ENCODE assay signal across 25 cellular contexts in the genomic region with DNA sequence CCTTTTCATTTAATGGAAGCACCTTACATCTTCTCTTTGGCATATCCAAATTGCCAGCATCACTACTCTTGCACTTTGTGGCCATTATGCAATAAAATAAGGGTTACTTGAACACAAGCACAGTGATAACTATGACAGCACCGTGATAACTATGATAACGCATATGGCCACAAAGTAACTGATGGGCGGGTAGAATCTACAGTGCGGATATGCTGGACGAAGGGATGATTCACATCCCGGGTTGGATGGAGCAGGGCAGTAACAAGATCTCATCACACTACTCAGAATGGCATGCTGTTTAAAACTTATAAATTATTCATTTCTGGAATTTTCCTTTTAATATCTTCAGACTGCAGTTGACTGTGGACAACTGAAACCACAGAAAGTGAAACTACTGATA.
DNase-seq lines count a peak whose midpoint lies in the region; ATAC-seq and TF ChIP-seq lines count a peak whose summit lies in the region.
"Had no signal": no experiment of that assay in that cellular context is flagged by ENCODE, and none has a peak within 500 bp of the region (broad histone marks: within the 10 kb centered on the region; RNA-seq: fewer than 3 reads in every experiment).

No MANE protein-coding gene starts in this region.

- no peak for ATAC-seq in GM21447 (IDR thresholded peaks at IDR 0.05; ENCODE audit: unreplicated experiment)
- ATAC-seq: A549, right lobe of liver, upper lobe of right lung had no signal

- no peak overlapping the region for H4K91ac ChIP-seq in mesenchymal stem cell (ENCODE audit: low read length)

- peak; percentile 51 for DNase-seq in ACHN
- peak; percentile 56 for DNase-seq in OCI-M1 (lab: John Stamatoyannopoulos, UW)
- peak; percentile 95 for DNase-seq in brain microvascular endothelial cell
- peak; percentile 29 for DNase-seq in mesenchymal stem cell
- no peak for DNase-seq in DMS53 (lab: John Stamatoyannopoulos, UW)
- no peak for DNase-seq in esophagus squamous epithelium (lab: John Stamatoyannopoulos, UW)
- DNase-seq in NCI-H1105 (lab: John Stamatoyannopoulos, UW), result no peak
- DNase-seq: activated CD4-positive, alpha-beta T cell treated with anti-CD3 and anti-CD28 coated beads, Interleukin-2, amount 10 ng/mL, durations not matched to agents 24 days and 14 days; activated naive CD4-positive, alpha-beta T cell treated with anti-CD3 and anti-CD28 coated beads, Interleukin-2, amount 10 ng/mL, durations not matched to agents 7 days and 5 days; effector memory CD4-positive, alpha-beta T cell; GDM1; Kasumi-1; left cardiac atrium; natural killer cell; NCI-H1048; NCI-H187 treated with DMSO at 0.1 percent for 48 hours; NCI-H345; posterior cingulate gyrus; right lobe of liver; SHP77 treated with DMSO at 0.1 percent for 48 hours; T-helper 1 cell; upper lobe of right lung had no signal

- no peak overlapping the region for H3K4ac ChIP-seq in mesenchymal stem cell (ENCODE audit: low read depth in 1 of 2, low read length in 2 of 2)

- H2BK15ac ChIP-seq in mesenchymal stem cell (ENCODE audit: low read depth, poor library complexity, severe bottlenecking), result no peak overlapping the region

- no peak overlapping the region for H3K18ac ChIP-seq in mesenchymal stem cell (ENCODE audit: low read depth in 1 of 2, low read length in 2 of 2)

- no peak overlapping the region for H2BK12ac ChIP-seq in mesenchymal stem cell (ENCODE audit: low read length in 2 of 2)

- peak overlapping the region; percentile 48 for H3K27ac ChIP-seq in brain microvascular endothelial cell
- no peak overlapping the region for H3K27ac ChIP-seq in mesenchymal stem cell (ENCODE audit: low read length, poor library complexity, severe bottlenecking)
- no peak overlapping the region for H3K27ac ChIP-seq in esophagus squamous epithelium
- H3K27ac ChIP-seq: A549; BLaER1 treated with 17β-estradiol and CSF1 and Interleukin-3, amounts not matched to agents 10 nM and 100 nM; right lobe of liver; upper lobe of right lung had no signal

- TF ChIP-seq CTCF in brain microvascular endothelial cell (IDR thresholded peaks at IDR 0.05; ENCODE audit: low read depth, low read length, missing control alignments), result no peak
- TF ChIP-seq CTCF in esophagus squamous epithelium (IDR thresholded peaks at IDR 0.05), result no peak

- no peak overlapping the region for H2BK5ac ChIP-seq in mesenchymal stem cell (ENCODE audit: low read depth, low read length, poor library complexity, severe bottlenecking)

- H3K4me1 ChIP-seq in mesenchymal stem cell (ENCODE audit: control insufficient read depth, insufficient read depth, low read depth, low read length) (peaks cover 2% of the 10 kb centered on the region), esophagus squamous epithelium (no peaks in the 10 kb centered on the region)
- H3K4me1 ChIP-seq: A549; BLaER1 treated with 17β-estradiol and CSF1 and Interleukin-3, amounts not matched to agents 10 nM and 100 nM; right lobe of liver; upper lobe of right lung had no signal

- no peak overlapping the region for H4K8ac ChIP-seq in mesenchymal stem cell (ENCODE audit: low read length)

- no peak overlapping the region for H3K4me2 ChIP-seq in mesenchymal stem cell (ENCODE audit: low read length, poor library complexity, severe bottlenecking)
- H3K4me2 ChIP-seq: A549; BLaER1 treated with 17β-estradiol and CSF1 and Interleukin-3, amounts not matched to agents 10 nM and 100 nM had no signal

- H2AFZ ChIP-seq in mesenchymal stem cell (ENCODE audit: low read depth, low read length), result no peak overlapping the region

- H3K36me3 ChIP-seq in brain microvascular endothelial cell (replicated peaks) (peaks cover 16% of the 10 kb centered on the region), mesenchymal stem cell (ENCODE audit: control insufficient read depth in 1 of 2, insufficient read depth in 2 of 2, low read depth in 1 of 2, low read length in 2 of 2) (peaks cover 9 to 20% of the 10 kb centered on the region in 2 experiments), esophagus squamous epithelium (peaks cover 0 to 27% (median 0%) of the 10 kb centered on the region in 3 donors)
- H3K36me3 ChIP-seq: right lobe of liver had no signal

- H3K14ac ChIP-seq in mesenchymal stem cell (ENCODE audit: low read length in 2 of 2), result no peak overlapping the region

- no peak for TF ChIP-seq POLR2A in esophagus squamous epithelium (IDR thresholded peaks at IDR 0.05)

- no peaks in the 10 kb centered on the region for H3K79me1 ChIP-seq in mesenchymal stem cell (replicated peaks; ENCODE audit: low read length, poor library complexity, severe bottlenecking)

- H3K27me3 ChIP-seq in brain microvascular endothelial cell (replicated peaks) (no peaks in the 10 kb centered on the region), mesenchymal stem cell (ENCODE audit: control insufficient read depth in 1 of 2, insufficient read depth in 1 of 2, low read length in 2 of 2) (no peaks in the 10 kb centered on the region), esophagus squamous epithelium (no peaks in the 10 kb centered on the region)
- H3K27me3 ChIP-seq: BLaER1 treated with 17β-estradiol and CSF1 and Interleukin-3, amounts not matched to agents 10 nM and 100 nM; right lobe of liver; upper lobe of right lung had no signal

- H3K9me3 ChIP-seq in mesenchymal stem cell (ENCODE audit: control insufficient read depth, low read length) (no peaks in the 10 kb centered on the region), esophagus squamous epithelium (no peaks in the 10 kb centered on the region)
- H3K9me3 ChIP-seq: A549; BLaER1 treated with 17β-estradiol and CSF1 and Interleukin-3, amounts not matched to agents 10 nM and 100 nM; right lobe of liver; upper lobe of right lung had no signal

- H3K23ac ChIP-seq in mesenchymal stem cell (ENCODE audit: low read length in 2 of 2), result no peak overlapping the region

- H3K4me3 ChIP-seq in brain microvascular endothelial cell (ENCODE audit: low read depth, low read length) (no peak overlapping the region), mesenchymal stem cell (ENCODE audit: insufficient read depth in 1 of 2, low read depth in 1 of 2, low read length in 2 of 2) (peak overlapping the region in 1 of 2 experiments; percentile 45), esophagus squamous epithelium (no peak overlapping the region)
- H3K4me3 ChIP-seq: A549; BLaER1 treated with 17β-estradiol and CSF1 and Interleukin-3, amounts not matched to agents 10 nM and 100 nM; right lobe of liver; upper lobe of right lung had no signal

- H2BK120ac ChIP-seq in mesenchymal stem cell (ENCODE audit: low read depth, low read length), result no peak overlapping the region

- 91% methylated on average over 6 of the region's 6 CpGs for WGBS in mesenchymal stem cell
- WGBS in esophagus squamous epithelium, 2 donors, result 82 to 97% methylated on average over 6 of the region's 6 CpGs

- H3K9ac ChIP-seq in mesenchymal stem cell (ENCODE audit: low read length), result no peak overlapping the region
- H3K9ac ChIP-seq: BLaER1 treated with 17β-estradiol and CSF1 and Interleukin-3, amounts not matched to agents 10 nM and 100 nM had no signal

- in situ Hi-C loops in ACHN (cut with HindIII; ENCODE audit: low pct_ligation_motif_present, low pct_unique_long_range_greater_than_20kb, low sequenced_read_pairs), result no loop called here
- in situ Hi-C loops in brain microvascular endothelial cell (cut with HindIII; ENCODE audit: low pct_ligation_motif_present, low sequenced_read_pairs), result no loop called here

- intact Hi-C loops in esophagus squamous epithelium (cut with DNase I), result no loop called here

- no peak overlapping the region for H2AK5ac ChIP-seq in mesenchymal stem cell (ENCODE audit: low read length, severe bottlenecking)

Comparison
In these comparisons a context has a peak if more than half of its experiments do, and no peak if none do; other contexts are left out.
1. DNase-seq: peak in ACHN (single experiment), OCI-M1 (single experiment), brain microvascular endothelial cell (single experiment) and mesenchymal stem cell (single experiment); none in DMS53 (single experiment), esophagus squamous epithelium (single experiment) and NCI-H1105 (single experiment).